In the genomic region with DNA sequence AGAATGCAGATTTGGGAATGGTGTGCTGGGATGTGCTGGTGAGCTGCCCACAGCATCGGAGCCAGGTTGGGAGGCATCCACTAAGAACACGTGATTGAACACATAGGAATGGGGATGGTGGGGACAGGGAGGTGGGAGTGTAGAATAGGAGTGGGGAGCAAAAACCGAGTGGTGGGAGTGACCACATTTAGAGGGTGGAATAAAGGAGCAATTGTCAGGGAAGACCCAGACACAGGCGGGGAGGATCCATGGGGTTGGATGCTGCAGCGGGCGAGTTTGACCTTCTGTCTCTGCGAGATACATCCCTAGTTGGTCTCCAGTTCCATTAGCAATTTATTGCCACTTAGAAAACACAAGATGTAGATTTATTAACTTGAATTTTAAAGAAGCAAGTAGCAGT, we compare ENCODE assay signal across 15 cellular contexts. TPM values are rescaled to one million over a fixed set of nuclear protein-coding genes. Genes with fewer than 3 reads are reported as not detected.
DNase-seq lines count a peak whose midpoint lies in the region; ATAC-seq and TF ChIP-seq lines count a peak whose summit lies in the region.
"Had no signal": no experiment of that assay in that cellular context is flagged by ENCODE, and none has a peak within 500 bp of the region (broad histone marks: within the 10 kb centered on the region; RNA-seq: fewer than 3 reads in every experiment).

No MANE protein-coding gene starts in this region.

- no peaks in the 10 kb centered on the region for H3K36me3 ChIP-seq in endocrine pancreas (ENCODE audit: control insufficient read depth, insufficient read depth, low read length)
- no peaks in the 10 kb centered on the region for H3K36me3 ChIP-seq in testis (ENCODE audit: low read depth, missing control alignments)

- CTCF ChIA-PET in activated CD4-positive, alpha-beta memory T cell treated with anti-CD3 and anti-CD28 coated beads, Interleukin-2, amount 10 ng/mL, durations not matched to agents 7 days and 5 days (lab: Charles Lee), result no interaction called here

- H3K36me3 Mint-ChIP-seq in activated naive CD4-positive, alpha-beta T cell treated with anti-CD3 and anti-CD28 coated beads, Interleukin-2, amount 50 U/mL, for 24 hours, result peaks cover 8% of the 10 kb centered on the region
- H3K36me3 Mint-ChIP-seq in activated CD4-positive, alpha-beta memory T cell treated with anti-CD3 and anti-CD28 coated beads, Interleukin-2, amount 10 ng/mL, durations not matched to agents 7 days and 5 days (ENCODE audit: low read depth), result peaks cover 40% of the 10 kb centered on the region

- H3K27ac Mint-ChIP-seq in activated naive CD4-positive, alpha-beta T cell treated with anti-CD3 and anti-CD28 coated beads, Interleukin-2, amount 50 U/mL, for 24 hours, result peak overlapping the region; percentile 8
- peak overlapping the region; percentile 72 for H3K27ac Mint-ChIP-seq in activated CD4-positive, alpha-beta memory T cell treated with anti-CD3 and anti-CD28 coated beads, Interleukin-2, amount 10 ng/mL, durations not matched to agents 7 days and 5 days

- H3K4me3 Mint-ChIP-seq in activated naive CD4-positive, alpha-beta T cell treated with anti-CD3 and anti-CD28 coated beads, Interleukin-2, amount 50 U/mL, for 24 hours, result no peak overlapping the region
- no peak overlapping the region for H3K4me3 Mint-ChIP-seq in activated CD4-positive, alpha-beta memory T cell treated with anti-CD3 and anti-CD28 coated beads, Interleukin-2, amount 10 ng/mL, durations not matched to agents 7 days and 5 days

- intact Hi-C loops in testis (cut with DNase I; ENCODE audit: low total_unique reads), result no loop called here

- DNase-seq in activated naive CD4-positive, alpha-beta T cell treated with Interleukin-2 at 50 U/mL for 16 hours, result no peak
- no peak for DNase-seq in activated CD4-positive, alpha-beta memory T cell treated with anti-CD3 and anti-CD28 coated beads, Interleukin-2, amount 10 ng/mL, durations not matched to agents 7 days and 5 days
- peak; percentile 74 for DNase-seq in testis
- no peak for DNase-seq in NCI-H1930 (lab: John Stamatoyannopoulos, UW)
- no peak for DNase-seq in SKM-1 (lab: John Stamatoyannopoulos, UW; ENCODE audit: unreplicated experiment)
- DNase-seq: effector CD4-positive, alpha-beta T cell; hypothalamus; NCI-H1092 treated with DMSO at 0.1 percent for 48 hours; NCI-H82; spleen; stomach had no signal

- no peak for TF ChIP-seq CTCF in testis (IDR thresholded peaks at IDR 0.05)

- no peaks in the 10 kb centered on the region for H3K27me3 ChIP-seq in endocrine pancreas (ENCODE audit: control insufficient read depth, insufficient read depth, low read length)
- no peaks in the 10 kb centered on the region for H3K27me3 ChIP-seq in testis
- H3K27me3 ChIP-seq: spleen, stomach had no signal

- no peak for TF ChIP-seq POLR2A in testis (IDR thresholded peaks at IDR 0.05)

- H3K9me3 ChIP-seq in endocrine pancreas (ENCODE audit: control insufficient read depth, low read length), result no peaks in the 10 kb centered on the region
- no peaks in the 10 kb centered on the region for H3K9me3 ChIP-seq in testis
- H3K9me3 ChIP-seq: spleen, stomach had no signal

- no peaks in the 10 kb centered on the region for H3K9me3 Mint-ChIP-seq in activated naive CD4-positive, alpha-beta T cell treated with anti-CD3 and anti-CD28 coated beads, Interleukin-2, amount 50 U/mL, for 24 hours
- no peaks in the 10 kb centered on the region for H3K9me3 Mint-ChIP-seq in activated CD4-positive, alpha-beta memory T cell treated with anti-CD3 and anti-CD28 coated beads, Interleukin-2, amount 10 ng/mL, durations not matched to agents 7 days and 5 days
- H3K9me3 Mint-ChIP-seq: brain had no signal

- H3K27me3 Mint-ChIP-seq in activated naive CD4-positive, alpha-beta T cell treated with anti-CD3 and anti-CD28 coated beads, Interleukin-2, amount 50 U/mL, for 24 hours, result no peaks in the 10 kb centered on the region
- H3K27me3 Mint-ChIP-seq in activated CD4-positive, alpha-beta memory T cell treated with anti-CD3 and anti-CD28 coated beads, Interleukin-2, amount 10 ng/mL, durations not matched to agents 7 days and 5 days, result no peaks in the 10 kb centered on the region

- WGBS in testis, 2 donors, result 59 to 77% methylated on average over 7 of the region's 7 CpGs

- peaks cover 58% of the 10 kb centered on the region for H3K4me1 Mint-ChIP-seq in activated naive CD4-positive, alpha-beta T cell treated with anti-CD3 and anti-CD28 coated beads, Interleukin-2, amount 50 U/mL, for 24 hours
- H3K4me1 Mint-ChIP-seq in activated CD4-positive, alpha-beta memory T cell treated with anti-CD3 and anti-CD28 coated beads, Interleukin-2, amount 10 ng/mL, durations not matched to agents 7 days and 5 days, result peaks cover 69% of the 10 kb centered on the region

- H3K4me1 ChIP-seq in endocrine pancreas (ENCODE audit: control insufficient read depth, insufficient read depth, low read length), result peaks cover 23% of the 10 kb centered on the region
- peaks cover 29% of the 10 kb centered on the region for H3K4me1 ChIP-seq in testis

- H3K4me3 ChIP-seq in endocrine pancreas (ENCODE audit: control insufficient read depth, insufficient read depth, low read length) (peak overlapping the region; percentile 52), testis (no peak overlapping the region)
- H3K4me3 ChIP-seq: spleen, stomach had no signal

- ATAC-seq in HG03442 (IDR thresholded peaks at IDR 0.05; ENCODE audit: unreplicated experiment), result no peak

- no peak overlapping the region for H3K27ac ChIP-seq in testis

- H3K9ac ChIP-seq in endocrine pancreas (ENCODE audit: control insufficient read depth, insufficient read depth, low read length), result no peak overlapping the region

- POLR2A ChIA-PET in activated CD4-positive, alpha-beta memory T cell treated with anti-CD3 and anti-CD28 coated beads, Interleukin-2, amount 10 ng/mL, durations not matched to agents 7 days and 5 days (lab: Charles Lee), result interaction anchor here (2.3 kb wide), 1 partner anchor 30 kb away, joined by 15 read pairs; a partner anchor contains a TSS

RNA-seq across cellular contexts. Expression of a gene that starts 4.7 kb away (rescaled TPM):
- total RNA-seq in activated CD4-positive, alpha-beta memory T cell treated with anti-CD3 and anti-CD28 coated beads, Interleukin-2, amount 10 ng/mL, durations not matched to agents 7 days and 5 days, result 10 to 100 TPM; 53.3 to 53.7 TPM
- total RNA-seq in testis, result 10 to 100 TPM; 41.3 to 53.9 TPM
- polyA plus RNA-seq in testis (ENCODE audit: insufficient read depth, low read depth, low replicate concordance), result 176 TPM

RNA-seq across cellular contexts. Expression of a gene that starts 30.4 kb away (rescaled TPM):
- total RNA-seq in activated CD4-positive, alpha-beta memory T cell treated with anti-CD3 and anti-CD28 coated beads, Interleukin-2, amount 10 ng/mL, durations not matched to agents 7 days and 5 days, result 10 to 100 TPM; 20.4 to 21.8 TPM
- 10 to 100 TPM; 26.3 to 26.9 TPM for total RNA-seq in testis
- polyA plus RNA-seq in testis (ENCODE audit: insufficient read depth, low read depth, low replicate concordance), result 22.1 TPM

RNA-seq across cellular contexts. Expression of a gene that starts 30.5 kb away (rescaled TPM):
- not detected for total RNA-seq in activated CD4-positive, alpha-beta memory T cell treated with anti-CD3 and anti-CD28 coated beads, Interleukin-2, amount 10 ng/mL, durations not matched to agents 7 days and 5 days
- total RNA-seq in testis, result 10 to 100 TPM; 21.4 to 27.3 TPM
- polyA plus RNA-seq in testis (ENCODE audit: insufficient read depth, low read depth, low replicate concordance), result 76.0 TPM
- total RNA-seq: spleen, stomach had no signal
- polyA plus RNA-seq: stomach had no signal

Comparison
In these comparisons a context has a peak if more than half of its experiments do, and no peak if none do; other contexts are left out.
1. RNA of a gene that starts 30.5 kb away (total RNA-seq): 21.4 to 27.3 TPM in testis; not detected in activated CD4-positive, alpha-beta memory T cell treated with anti-CD3 and anti-CD28 coated beads, Interleukin-2, amount 10 ng/mL, durations not matched to agents 7 days and 5 days; every median in the first group is over 10 times any median in the second.